Comparison of ENCODE assay signal across 20 cellular contexts in the genomic region with DNA sequence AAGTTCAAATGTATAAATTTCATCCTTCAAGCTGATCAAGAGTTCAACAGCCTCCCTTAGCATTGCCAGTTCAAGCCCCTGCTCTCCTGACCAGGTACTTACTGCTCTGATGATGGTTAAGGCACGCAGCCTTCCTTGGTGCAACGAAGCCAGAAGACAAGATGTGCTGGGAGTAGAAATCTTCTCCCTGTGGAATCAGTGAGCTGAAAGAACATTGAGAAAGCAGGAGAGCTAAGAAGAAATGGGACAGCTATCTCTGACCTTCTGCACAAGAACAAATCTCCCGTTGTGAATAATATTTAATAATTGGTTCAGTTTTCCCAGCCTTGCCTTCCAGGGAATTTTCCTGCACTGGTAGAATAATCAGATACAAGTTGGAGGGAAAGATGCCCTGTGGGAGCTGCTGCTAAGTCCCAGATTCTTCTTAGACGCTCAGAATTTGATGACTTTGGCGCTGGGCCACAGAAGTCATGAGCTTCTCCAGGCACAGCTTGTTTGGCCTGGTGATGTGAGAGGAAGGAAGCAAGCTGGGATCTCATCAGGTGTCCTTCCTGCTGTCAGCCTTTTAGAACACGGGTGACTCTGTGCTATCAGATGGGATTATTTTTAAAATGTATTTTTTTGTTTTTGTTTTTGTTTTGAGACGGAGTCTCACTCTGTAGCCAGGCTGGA.
A peak's percentile ranks its signal among the peaks of the same experiment; 100 is the strongest.
DNase-seq lines count a peak whose midpoint lies in the region; ATAC-seq, FAIRE-seq and TF ChIP-seq lines count a peak whose summit lies in the region.
"Had no signal": no experiment of that assay in that cellular context is flagged by ENCODE, and none has a peak within 500 bp of the region (broad histone marks: within the 10 kb centered on the region; RNA-seq: fewer than 3 reads in every experiment).

No MANE protein-coding gene starts in this region.

- H3K9me3 ChIP-seq in kidney (ENCODE audit: control insufficient read depth in 1 of 2, low read length in 2 of 2), result no peaks in the 10 kb centered on the region
- H3K9me3 ChIP-seq: spleen, upper lobe of left lung had no signal

- no peaks in the 10 kb centered on the region for H3K36me3 ChIP-seq in kidney (ENCODE audit: control insufficient read depth in 1 of 2, insufficient read depth in 2 of 2, low read length in 2 of 2)
- H3K36me3 ChIP-seq: upper lobe of left lung had no signal

- no peaks in the 10 kb centered on the region for H3K4me1 Mint-ChIP-seq in activated CD4-positive, alpha-beta T cell treated with anti-CD3 and anti-CD28 coated beads, Interleukin-2, amount 10 ng/mL, durations not matched to agents 7 days and 5 days
- H3K4me1 Mint-ChIP-seq: activated CD8-positive, alpha-beta memory T cell treated with anti-CD3 and anti-CD28 coated beads, Interleukin-2, amount 10 ng/mL, durations not matched to agents 7 days and 5 days; stimulated activated effector memory CD8-positive, alpha-beta T cell treated with anti-CD3 and anti-CD28 coated beads, Interleukin-12 subunit alpha, Interleukin-12 subunit beta, amount 100 ng/mL, for 72 hours had no signal

- POLR2A ChIA-PET in activated CD4-positive, alpha-beta T cell treated with anti-CD3 and anti-CD28 coated beads, Interleukin-2, amount 10 ng/mL, durations not matched to agents 7 days and 5 days (lab: Charles Lee), result no interaction called here

- peak overlapping the region; percentile 26 for H3K27ac Mint-ChIP-seq in activated CD4-positive, alpha-beta T cell treated with anti-CD3 and anti-CD28 coated beads, Interleukin-2, amount 10 ng/mL, durations not matched to agents 7 days and 5 days
- H3K27ac Mint-ChIP-seq: activated CD8-positive, alpha-beta memory T cell treated with anti-CD3 and anti-CD28 coated beads, Interleukin-2, amount 10 ng/mL, durations not matched to agents 7 days and 5 days; CD4-positive, alpha-beta T cell; stimulated activated effector memory CD8-positive, alpha-beta T cell treated with anti-CD3 and anti-CD28 coated beads, Interleukin-12 subunit alpha, Interleukin-12 subunit beta, amount 100 ng/mL, for 72 hours had no signal

- peak overlapping the region in 1 of 2 donors; percentile 43 for H3K27ac ChIP-seq in kidney (ENCODE audit: low read depth in 2 of 2, low read length in 2 of 2)
- H3K27ac ChIP-seq: spleen, upper lobe of left lung had no signal

- H3K9ac ChIP-seq in kidney (ENCODE audit: low read length in 2 of 2), result no peak overlapping the region

- DNase-seq in activated CD4-positive, alpha-beta T cell treated with anti-CD3 and anti-CD28 coated beads, Interleukin-2, amount 10 ng/mL, durations not matched to agents 7 days and 5 days, result no peak
- DNase-seq in activated CD4-positive, alpha-beta T cell treated with anti-CD3 and anti-CD28 coated beads for 1 hour, result no peak
- DNase-seq in cerebellum (ENCODE audit: low spot score) (peak; percentile 16), kidney (peak; percentile 80), NOMO-1 treated with DMSO at 0.1 percent for 48 hours (lab: John Stamatoyannopoulos, UW; ENCODE audit: unreplicated experiment) (no peak), foreskin fibroblast (no peak)
- no peak for DNase-seq in effector CD8-positive, alpha-beta T cell (lab: John Stamatoyannopoulos, UW)
- DNase-seq: activated CD8-positive, alpha-beta memory T cell treated with anti-CD3 and anti-CD28 coated beads, Interleukin-2, amount 10 ng/mL, durations not matched to agents 7 days and 5 days; activated gamma-delta T cell; CD4-positive, alpha-beta T cell; GDM1; NCI-H146; NCI-H345; SHP77 treated with DMSO at 0.1 percent for 48 hours; spleen; upper lobe of left lung had no signal

- CTCF ChIA-PET in activated CD4-positive, alpha-beta T cell treated with anti-CD3 and anti-CD28 coated beads, Interleukin-2, amount 10 ng/mL, durations not matched to agents 7 days and 5 days (lab: Charles Lee), result interaction anchor here (0.6 kb wide), 1 partner anchor 411 kb away, joined by 3 read pairs; no protein-coding TSS in a partner anchor

- intact Hi-C loops in kidney (cut with DNase I), result no loop called here

- H3K36me3 Mint-ChIP-seq in activated CD4-positive, alpha-beta T cell treated with anti-CD3 and anti-CD28 coated beads, Interleukin-2, amount 10 ng/mL, durations not matched to agents 7 days and 5 days (ENCODE audit: low read depth), result peaks cover 19% of the 10 kb centered on the region
- H3K36me3 Mint-ChIP-seq: stimulated activated effector memory CD8-positive, alpha-beta T cell treated with anti-CD3 and anti-CD28 coated beads, Interleukin-12 subunit alpha, Interleukin-12 subunit beta, amount 100 ng/mL, for 72 hours had no signal

- no peak overlapping the region for H3K4me3 ChIP-seq in kidney (ENCODE audit: low read length in 2 of 2)
- H3K4me3 ChIP-seq in foreskin fibroblast (ENCODE audit: low read depth in 1 of 2, low read length in 2 of 2), result no peak overlapping the region
- H3K4me3 ChIP-seq: spleen, upper lobe of left lung had no signal

- TF ChIP-seq CTCF in kidney (IDR thresholded peaks at IDR 0.05; ENCODE audit: borderline replicate concordance, extremely low read depth, insufficient read depth), result no peak
- TF ChIP-seq CTCF in foreskin fibroblast (IDR thresholded peaks at IDR 0.05; ENCODE audit: low read depth, low read length), result no peak

- no peak for FAIRE-seq in kidney (lab: Jason Lieb, UNC)
- FAIRE-seq: GM12892 had no signal

- H3K27me3 Mint-ChIP-seq in activated CD4-positive, alpha-beta T cell treated with anti-CD3 and anti-CD28 coated beads, Interleukin-2, amount 10 ng/mL, durations not matched to agents 7 days and 5 days, result peaks cover 2% of the 10 kb centered on the region

- H3K4me1 ChIP-seq in kidney (ENCODE audit: control insufficient read depth in 1 of 2, insufficient read depth in 1 of 2, low read depth in 1 of 2, low read length in 2 of 2), result no peaks in the 10 kb centered on the region
- H3K4me1 ChIP-seq: spleen, upper lobe of left lung had no signal

- ATAC-seq in GM21825 (IDR thresholded peaks at IDR 0.05; ENCODE audit: unreplicated experiment), result no peak
- ATAC-seq: activated CD8-positive, alpha-beta memory T cell treated with anti-CD3 and anti-CD28 coated beads, Interleukin-2, amount 10 ng/mL, durations not matched to agents 7 days and 5 days; left lobe of liver; stimulated activated effector memory CD8-positive, alpha-beta T cell treated with anti-CD3 and anti-CD28 coated beads, Interleukin-12 subunit alpha, Interleukin-12 subunit beta, amount 100 ng/mL, for 72 hours had no signal

- H3K9me3 Mint-ChIP-seq in activated CD4-positive, alpha-beta T cell treated with anti-CD3 and anti-CD28 coated beads, Interleukin-2, amount 10 ng/mL, durations not matched to agents 7 days and 5 days, result no peaks in the 10 kb centered on the region
- H3K9me3 Mint-ChIP-seq: CD4-positive, alpha-beta T cell; stimulated activated effector memory CD8-positive, alpha-beta T cell treated with anti-CD3 and anti-CD28 coated beads, Interleukin-12 subunit alpha, Interleukin-12 subunit beta, amount 100 ng/mL, for 72 hours had no signal

- H3K4me3 Mint-ChIP-seq in activated CD4-positive, alpha-beta T cell treated with anti-CD3 and anti-CD28 coated beads, Interleukin-2, amount 10 ng/mL, durations not matched to agents 7 days and 5 days, result no peak overlapping the region
- H3K4me3 Mint-ChIP-seq: activated CD8-positive, alpha-beta memory T cell treated with anti-CD3 and anti-CD28 coated beads, Interleukin-2, amount 10 ng/mL, durations not matched to agents 7 days and 5 days; CD4-positive, alpha-beta T cell; stimulated activated effector memory CD8-positive, alpha-beta T cell treated with anti-CD3 and anti-CD28 coated beads, Interleukin-12 subunit alpha, Interleukin-12 subunit beta, amount 100 ng/mL, for 72 hours had no signal

Comparison
In these comparisons a context has a peak if more than half of its experiments do, and no peak if none do; other contexts are left out.
1. DNase-seq: peak in cerebellum (single experiment) and kidney (single experiment); none in activated CD4-positive, alpha-beta T cell treated with anti-CD3 and anti-CD28 coated beads, Interleukin-2, amount 10 ng/mL, durations not matched to agents 7 days and 5 days (single experiment), activated CD4-positive, alpha-beta T cell treated with anti-CD3 and anti-CD28 coated beads for 1 hour (single experiment), effector CD8-positive, alpha-beta T cell (single experiment), NOMO-1 treated with DMSO at 0.1 percent for 48 hours (single experiment) and foreskin fibroblast (0 of 2).